In the genomic region with DNA sequence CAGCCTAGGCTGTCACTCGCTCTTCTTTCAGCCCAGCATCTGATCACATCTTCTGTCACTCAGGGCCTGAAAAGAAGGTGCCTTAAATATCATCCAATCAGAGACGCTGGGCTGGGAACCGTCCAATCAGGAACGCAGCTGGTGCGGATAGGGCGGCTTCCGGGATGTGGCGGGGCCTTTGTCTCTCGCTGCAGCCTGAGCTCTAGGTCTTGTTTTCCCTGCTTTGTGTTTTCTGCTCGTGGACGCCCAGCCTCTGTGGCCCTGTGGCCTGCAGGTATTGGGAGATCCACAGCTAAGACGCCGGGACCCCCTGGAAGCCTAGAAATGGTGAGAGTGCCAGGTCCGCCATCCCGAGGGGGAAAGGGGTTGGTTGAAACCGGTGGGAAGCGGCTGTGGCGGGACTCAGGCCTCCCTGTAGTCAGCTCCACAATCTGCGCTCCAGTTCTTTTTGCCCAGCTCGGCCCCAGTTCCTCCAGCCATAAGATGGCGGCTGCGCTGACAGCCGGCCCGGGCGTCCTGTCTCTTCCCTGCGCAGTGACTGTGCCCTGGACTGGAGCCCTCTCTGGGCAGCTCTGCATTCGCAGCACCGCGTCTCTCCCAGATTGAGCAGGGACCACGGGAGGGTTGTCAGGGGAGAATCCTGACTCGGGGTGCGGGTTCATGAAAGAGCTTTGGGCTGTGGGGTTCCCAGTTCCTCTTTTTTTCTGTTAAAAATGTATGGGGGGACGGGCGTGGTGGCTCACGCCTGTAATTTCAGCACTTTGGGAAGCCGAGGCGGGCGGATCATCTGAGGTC, we compare ENCODE assay signal across 8 cellular contexts. TPM values are rescaled to one million over a fixed set of nuclear protein-coding genes. Genes with fewer than 3 reads are reported as not detected.
DNase-seq lines count a peak whose midpoint lies in the region; ATAC-seq, FAIRE-seq and TF ChIP-seq lines count a peak whose summit lies in the region.

A gene (plus strand): TSS at position 175 of the 795 bp plus-strand sequence. CDS start 150 bp downstream, at position 325.

- WGBS in aorta, 2 donors = 0 to 1% methylated on average over 36 to 38 of the region's 38 CpGs

- peak within 1 kb of the TSS; percentile 97 for H3K4me3 Mint-ChIP-seq in T-helper 2 cell treated with Interferon-gamma antibody and Interleukin-4, amounts not matched to agents 5 μg/mL and 100 μg/mL, for 36 hours
- H3K4me3 Mint-ChIP-seq in astrocyte (ENCODE audit: unreplicated experiment) = peak within 1 kb of the TSS; percentile 98

- H3K9me3 Mint-ChIP-seq in T-helper 2 cell treated with Interferon-gamma antibody and Interleukin-4, amounts not matched to agents 5 μg/mL and 100 μg/mL, for 36 hours = peaks cover 42% of the 10 kb centered on the region
- peaks cover 4% of the 10 kb centered on the region for H3K9me3 Mint-ChIP-seq in astrocyte (ENCODE audit: unreplicated experiment)

- TF ChIP-seq CTCF in astrocyte (IDR thresholded peaks at IDR 0.05; ENCODE audit: insufficient read depth, low read depth, low read length) = no peak

- H3K79me2 ChIP-seq in astrocyte (ENCODE audit: insufficient read depth, low read length) = peaks cover 36% of the 10 kb centered on the region

- peaks cover 3% of the 10 kb centered on the region for H3K4me1 Mint-ChIP-seq in T-helper 2 cell treated with Interferon-gamma antibody and Interleukin-4, amounts not matched to agents 5 μg/mL and 100 μg/mL, for 36 hours (ENCODE audit: low read depth)
- H3K4me1 Mint-ChIP-seq in astrocyte (ENCODE audit: low read depth, unreplicated experiment) = peaks cover 13% of the 10 kb centered on the region

- peaks cover 39% of the 10 kb centered on the region for H3K36me3 Mint-ChIP-seq in T-helper 2 cell treated with Interferon-gamma antibody and Interleukin-4, amounts not matched to agents 5 μg/mL and 100 μg/mL, for 36 hours (ENCODE audit: low read depth)
- H3K36me3 Mint-ChIP-seq in astrocyte (ENCODE audit: low read depth, unreplicated experiment) = peaks cover 10% of the 10 kb centered on the region

- peak; percentile 67 for DNase-seq in GM04503 (ENCODE audit: low read depth)
- peak; percentile 22 for DNase-seq in HEK293T (ENCODE audit: extremely low spot score)
- peak; percentile 51 for DNase-seq in NCI-H128 (lab: John Stamatoyannopoulos, UW; ENCODE audit: unreplicated experiment)
- peak; percentile 86 for DNase-seq in T-helper 2 cell treated with Interferon-gamma antibody and Interleukin-4, amounts not matched to agents 5 μg/mL and 100 μg/mL, for 36 hours (ENCODE audit: low spot score)
- peak; percentile 87 for DNase-seq in astrocyte (ENCODE audit: low read depth)
- DNase-seq in hepatic stellate cell (ENCODE audit: low spot score) = peak; percentile 77
- peak; percentile 94 for DNase-seq in aorta

- peak within 1 kb of the TSS; percentile 96 for H3K27ac ChIP-seq in astrocyte (ENCODE audit: low read depth, low read length)
- peak within 1 kb of the TSS; percentile 91 for H3K27ac ChIP-seq in rectal smooth muscle tissue (ENCODE audit: low read depth, low read length)
- H3K27ac ChIP-seq in aorta (ENCODE audit: low read depth in 1 of 2, low read length in 2 of 2) = peak within 1 kb of the TSS in 1 of 2 donors; percentile 37

- H3K4me3 ChIP-seq in astrocyte (ENCODE audit: insufficient read depth, low read depth, low read length) (peak within 1 kb of the TSS; percentile 90), rectal smooth muscle tissue (ENCODE audit: low read length) (peak within 1 kb of the TSS; percentile 92), aorta (ENCODE audit: low read length in 2 of 2) (peak within 1 kb of the TSS; percentile 2 to 86)

- H3K27ac Mint-ChIP-seq in T-helper 2 cell treated with Interferon-gamma antibody and Interleukin-4, amounts not matched to agents 5 μg/mL and 100 μg/mL, for 36 hours = peak within 1 kb of the TSS; percentile 96
- H3K27ac Mint-ChIP-seq in astrocyte (ENCODE audit: unreplicated experiment) = peak within 1 kb of the TSS; percentile 99

- peak; percentile 29 for FAIRE-seq in astrocyte (lab: Jason Lieb, UNC)

- H3K4me1 ChIP-seq in astrocyte (ENCODE audit: insufficient read depth, low read length) (peaks cover 7% of the 10 kb centered on the region), rectal smooth muscle tissue (ENCODE audit: control insufficient read depth, insufficient read depth, low read length) (no peaks in the 10 kb centered on the region), aorta (ENCODE audit: control insufficient read depth in 1 of 2, insufficient read depth in 2 of 2, low read length in 2 of 2) (peaks cover 0 to 2% of the 10 kb centered on the region in 2 donors)

- H3K27me3 ChIP-seq in astrocyte (ENCODE audit: insufficient read depth, low read length) (no peaks in the 10 kb centered on the region), rectal smooth muscle tissue (ENCODE audit: control insufficient read depth, insufficient read depth, low read length) (no peaks in the 10 kb centered on the region), aorta (ENCODE audit: control insufficient read depth in 1 of 2, insufficient read depth in 2 of 2, low read length in 1 of 2) (no peaks in the 10 kb centered on the region)

- H4K20me1 ChIP-seq in astrocyte (ENCODE audit: insufficient read depth, low read length) = no peaks in the 10 kb centered on the region

- H3K9ac ChIP-seq in astrocyte (ENCODE audit: low read length) = peak within 1 kb of the TSS; percentile 92
- peak within 1 kb of the TSS; percentile 29 for H3K9ac ChIP-seq in rectal smooth muscle tissue (ENCODE audit: low read length)

- H3K9me3 ChIP-seq in astrocyte (ENCODE audit: insufficient read depth, low read depth, low read length) (no peaks in the 10 kb centered on the region), aorta (ENCODE audit: control insufficient read depth, low read length) (no peaks in the 10 kb centered on the region)

- H2AFZ ChIP-seq in astrocyte (ENCODE audit: low read depth, low read length) = peak within 1 kb of the TSS; percentile 98

- CTCF ChIA-PET in HEK293T (lab: Yijun Ruan, JAX) = interaction anchor here (0.6 kb wide), 1 partner anchor 265 kb away, joined by 10 read pairs; no protein-coding TSS in a partner anchor

- no peaks in the 10 kb centered on the region for H3K36me3 ChIP-seq in astrocyte (ENCODE audit: insufficient read depth, low read length)
- H3K36me3 ChIP-seq in rectal smooth muscle tissue (ENCODE audit: control insufficient read depth, insufficient read depth, low read length) = no peaks in the 10 kb centered on the region
- H3K36me3 ChIP-seq in aorta (ENCODE audit: control insufficient read depth in 1 of 2, insufficient read depth in 2 of 2, low read length in 1 of 2) = no peaks in the 10 kb centered on the region

- POLR2A ChIA-PET in HEK293T (lab: Yijun Ruan, JAX) = interaction anchor here (0.6 to 1.1 kb wide), 3 partner anchors 10 to 97 kb away, joined by 3 read pairs; a partner anchor contains a TSS

- no peaks in the 10 kb centered on the region for H3K27me3 Mint-ChIP-seq in T-helper 2 cell treated with Interferon-gamma antibody and Interleukin-4, amounts not matched to agents 5 μg/mL and 100 μg/mL, for 36 hours (ENCODE audit: low read depth)
- H3K27me3 Mint-ChIP-seq in astrocyte (ENCODE audit: low read depth, unreplicated experiment) = no peaks in the 10 kb centered on the region

- peak within 1 kb of the TSS; percentile 86 for H3K4me2 ChIP-seq in astrocyte (ENCODE audit: low read length)

- intact Hi-C loops in aorta (cut with DNase I) = no loop called here

- peak; percentile 97 for ATAC-seq in aorta (ENCODE audit: low FRiP score)

TF ChIP-seq in HEK293T, 16 proteins besides CTCF, POLR2A, EP300 and RAD21:
- no peak for TF ChIP-seq ELF4 (IDR thresholded peaks at IDR 0.05)
- TF ChIP-seq, protein P1, sequence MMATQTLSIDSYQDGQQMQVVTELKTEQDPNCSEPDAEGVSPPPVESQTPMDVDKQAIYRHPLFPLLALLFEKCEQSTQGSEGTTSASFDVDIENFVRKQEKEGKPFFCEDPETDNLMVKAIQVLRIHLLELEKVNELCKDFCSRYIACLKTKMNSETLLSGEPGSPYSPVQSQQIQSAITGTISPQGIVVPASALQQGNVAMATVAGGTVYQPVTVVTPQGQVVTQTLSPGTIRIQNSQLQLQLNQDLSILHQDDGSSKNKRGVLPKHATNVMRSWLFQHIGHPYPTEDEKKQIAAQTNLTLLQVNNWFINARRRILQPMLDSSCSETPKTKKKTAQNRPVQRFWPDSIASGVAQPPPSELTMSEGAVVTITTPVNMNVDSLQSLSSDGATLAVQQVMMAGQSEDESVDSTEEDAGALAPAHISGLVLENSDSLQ (IDR thresholded peaks at IDR 0.05) = peak; percentile 89
- no peak for TF ChIP-seq ZNF384 (IDR thresholded peaks at IDR 0.05)
- TF ChIP-seq FOXM1 (IDR thresholded peaks at IDR 0.05; ENCODE audit: borderline replicate concordance) = no peak
- no peak for TF ChIP-seq L3MBTL2 (conservative IDR thresholded peaks at IDR 0.05)

RNA-seq across cellular contexts. Expression of the gene that starts here (rescaled TPM):
- total RNA-seq in astrocyte (14.7 and 15.3 TPM in 2 replicates), aorta (1 to 10 TPM; 4.6 to 6.7 TPM)
- polyA plus RNA-seq in aorta = 1 to 10 TPM in 1 of 2 donors, under 1 TPM in 1; 0.88 to 2.7 TPM

Comparison
In these comparisons a context has a peak if more than half of its experiments do, and no peak if none do; other contexts are left out.
1. DNase-seq: peak in every context shown above with its lines; median percentile 94 in aorta; 87 in astrocyte; 86 in T-helper 2 cell treated with Interferon-gamma antibody and Interleukin-4, amounts not matched to agents 5 μg/mL and 100 μg/mL, for 36 hours; 77 in hepatic stellate cell; 67 in GM04503; 51 in NCI-H128; 22 in HEK293T.